21 cellular contexts compared by ENCODE assay signal in genomic region chr14:104249706-104250105, GRCh38.
DNase-seq lines count a peak whose midpoint lies in the region; ATAC-seq, FAIRE-seq and TF ChIP-seq lines count a peak whose summit lies in the region.
"Had no signal": no experiment of that assay in that cellular context is flagged by ENCODE, and none has a peak within 500 bp of the region (broad histone marks: within the 10 kb centered on the region; RNA-seq: fewer than 3 reads in every experiment).

No MANE protein-coding gene starts in this region.

- TF ChIP-seq CTCF in kidney (IDR thresholded peaks at IDR 0.05; ENCODE audit: borderline replicate concordance, extremely low read depth, insufficient read depth) = no peak

- POLR2A ChIA-PET in activated CD4-positive, alpha-beta memory T cell treated with anti-CD3 and anti-CD28 coated beads, Interleukin-2, amount 10 ng/mL, durations not matched to agents 7 days and 5 days (lab: Charles Lee) = no interaction called here
- POLR2A ChIA-PET in activated CD4-positive, alpha-beta memory T cell treated with anti-CD3 and anti-CD28 coated beads for 36 hours (lab: Charles Lee) = no interaction called here

- intact Hi-C loops in activated CD4-positive, alpha-beta memory T cell treated with anti-CD3 and anti-CD28 coated beads for 36 hours (cut with micrococcal nuclease) = no loop called here
- intact Hi-C loops in kidney (cut with DNase I) = no loop called here

- H3K27ac ChIP-seq in kidney (ENCODE audit: low read depth in 2 of 2, low read length in 2 of 2) = no peak overlapping the region
- H3K27ac ChIP-seq: 22Rv1 had no signal

- H3K9me3 ChIP-seq in kidney (ENCODE audit: control insufficient read depth in 1 of 2, low read length in 2 of 2) = peaks cover 0 to 9% of the 10 kb centered on the region in 2 donors

- H3K9me3 Mint-ChIP-seq in activated CD4-positive, alpha-beta memory T cell treated with anti-CD3 and anti-CD28 coated beads, Interleukin-2, amount 10 ng/mL, durations not matched to agents 7 days and 5 days = peaks cover 13% of the 10 kb centered on the region
- peaks cover 7% of the 10 kb centered on the region for H3K9me3 Mint-ChIP-seq in activated CD4-positive, alpha-beta memory T cell treated with anti-CD3 and anti-CD28 coated beads for 36 hours
- peaks cover 2% of the 10 kb centered on the region for H3K9me3 Mint-ChIP-seq in stimulated activated effector memory CD8-positive, alpha-beta T cell treated with anti-CD3 and anti-CD28 coated beads, Interleukin-12 subunit alpha, Interleukin-12 subunit beta, amount 100 ng/mL, for 72 hours

- H3K36me3 ChIP-seq in kidney (ENCODE audit: control insufficient read depth in 1 of 2, insufficient read depth in 2 of 2, low read length in 2 of 2) = no peaks in the 10 kb centered on the region

- no peaks in the 10 kb centered on the region for H3K36me3 Mint-ChIP-seq in activated CD4-positive, alpha-beta memory T cell treated with anti-CD3 and anti-CD28 coated beads, Interleukin-2, amount 10 ng/mL, durations not matched to agents 7 days and 5 days (ENCODE audit: low read depth)
- H3K36me3 Mint-ChIP-seq in activated CD4-positive, alpha-beta memory T cell treated with anti-CD3 and anti-CD28 coated beads for 36 hours = no peaks in the 10 kb centered on the region
- H3K36me3 Mint-ChIP-seq in stimulated activated effector memory CD8-positive, alpha-beta T cell treated with anti-CD3 and anti-CD28 coated beads, Interleukin-12 subunit alpha, Interleukin-12 subunit beta, amount 100 ng/mL, for 72 hours = no peaks in the 10 kb centered on the region

- peak; percentile 4 for DNase-seq in activated CD4-positive, alpha-beta memory T cell treated with anti-CD3 and anti-CD28 coated beads, Interleukin-2, amount 10 ng/mL, durations not matched to agents 7 days and 5 days
- DNase-seq in activated CD4-positive, alpha-beta memory T cell treated with anti-CD3 and anti-CD28 coated beads for 36 hours = no peak
- peak; percentile 25 for DNase-seq in D341Med (ENCODE audit: low spot score)
- DNase-seq in kidney = peak; percentile 47
- DNase-seq in stimulated activated effector memory CD8-positive, alpha-beta T cell treated with anti-CD3 and anti-CD28 coated beads, Interleukin-12 subunit alpha, Interleukin-12 subunit beta, amount 100 ng/mL, for 72 hours (ENCODE audit: low spot score in 2 of 2) = peak in 1 of 2 donors; percentile 37
- DNase-seq in dedifferentiated amniotic fluid mesenchymal stem cell (ENCODE audit: extremely low spot score) = no peak
- DNase-seq in T-helper 1 cell = no peak
- no peak for DNase-seq in NCI-H748 (lab: John Stamatoyannopoulos, UW; ENCODE audit: unreplicated experiment)
- DNase-seq: AML-193, COR-L47, IMR-90, Karpas-422, NCI-H1417 treated with DMSO at 0.1 percent for 48 hours, NCI-H187 treated with DMSO at 0.1 percent for 48 hours, NCI-H2227 treated with DMSO at 0.1 percent for 48 hours, NCI-H510A treated with DMSO at 0.1 percent for 48 hours, SHP77 treated with DMSO at 0.1 percent for 48 hours had no signal

- H3K4me3 ChIP-seq in kidney (ENCODE audit: low read length in 2 of 2) = no peak overlapping the region

- no peaks in the 10 kb centered on the region for H3K4me1 ChIP-seq in kidney (ENCODE audit: control insufficient read depth in 1 of 2, insufficient read depth in 1 of 2, low read depth in 1 of 2, low read length in 2 of 2)

- no peak for ATAC-seq in stimulated activated effector memory CD8-positive, alpha-beta T cell treated with anti-CD3 and anti-CD28 coated beads, Interleukin-12 subunit alpha, Interleukin-12 subunit beta, amount 100 ng/mL, for 72 hours
- ATAC-seq: HCT116 had no signal

- H3K27me3 Mint-ChIP-seq in activated CD4-positive, alpha-beta memory T cell treated with anti-CD3 and anti-CD28 coated beads, Interleukin-2, amount 10 ng/mL, durations not matched to agents 7 days and 5 days = peaks cover 4% of the 10 kb centered on the region
- no peaks in the 10 kb centered on the region for H3K27me3 Mint-ChIP-seq in activated CD4-positive, alpha-beta memory T cell treated with anti-CD3 and anti-CD28 coated beads for 36 hours

- no peaks in the 10 kb centered on the region for H3K4me1 Mint-ChIP-seq in activated CD4-positive, alpha-beta memory T cell treated with anti-CD3 and anti-CD28 coated beads, Interleukin-2, amount 10 ng/mL, durations not matched to agents 7 days and 5 days
- H3K4me1 Mint-ChIP-seq in activated CD4-positive, alpha-beta memory T cell treated with anti-CD3 and anti-CD28 coated beads for 36 hours (ENCODE audit: low read depth) = no peaks in the 10 kb centered on the region
- peaks cover 5% of the 10 kb centered on the region for H3K4me1 Mint-ChIP-seq in stimulated activated effector memory CD8-positive, alpha-beta T cell treated with anti-CD3 and anti-CD28 coated beads, Interleukin-12 subunit alpha, Interleukin-12 subunit beta, amount 100 ng/mL, for 72 hours

- CTCF ChIA-PET in activated CD4-positive, alpha-beta memory T cell treated with anti-CD3 and anti-CD28 coated beads, Interleukin-2, amount 10 ng/mL, durations not matched to agents 7 days and 5 days (lab: Charles Lee) = no interaction called here
- CTCF ChIA-PET in activated CD4-positive, alpha-beta memory T cell treated with anti-CD3 and anti-CD28 coated beads for 36 hours (lab: Charles Lee) = no interaction called here

- H3K27ac Mint-ChIP-seq in activated CD4-positive, alpha-beta memory T cell treated with anti-CD3 and anti-CD28 coated beads, Interleukin-2, amount 10 ng/mL, durations not matched to agents 7 days and 5 days = no peak overlapping the region
- no peak overlapping the region for H3K27ac Mint-ChIP-seq in activated CD4-positive, alpha-beta memory T cell treated with anti-CD3 and anti-CD28 coated beads for 36 hours
- peak overlapping the region; percentile 20 for H3K27ac Mint-ChIP-seq in stimulated activated effector memory CD8-positive, alpha-beta T cell treated with anti-CD3 and anti-CD28 coated beads, Interleukin-12 subunit alpha, Interleukin-12 subunit beta, amount 100 ng/mL, for 72 hours

- FAIRE-seq in kidney (lab: Jason Lieb, UNC) = no peak
- FAIRE-seq: G401.6, HTR-8/SVneo had no signal

- H3K4me3 Mint-ChIP-seq in activated CD4-positive, alpha-beta memory T cell treated with anti-CD3 and anti-CD28 coated beads, Interleukin-2, amount 10 ng/mL, durations not matched to agents 7 days and 5 days = no peak overlapping the region
- no peak overlapping the region for H3K4me3 Mint-ChIP-seq in activated CD4-positive, alpha-beta memory T cell treated with anti-CD3 and anti-CD28 coated beads for 36 hours
- no peak overlapping the region for H3K4me3 Mint-ChIP-seq in stimulated activated effector memory CD8-positive, alpha-beta T cell treated with anti-CD3 and anti-CD28 coated beads, Interleukin-12 subunit alpha, Interleukin-12 subunit beta, amount 100 ng/mL, for 72 hours

- H3K9ac ChIP-seq in kidney (ENCODE audit: low read length in 2 of 2) = no peak overlapping the region

Comparison
In these comparisons a context has a peak if more than half of its experiments do, and no peak if none do; other contexts are left out.
1. DNase-seq: peak in activated CD4-positive, alpha-beta memory T cell treated with anti-CD3 and anti-CD28 coated beads, Interleukin-2, amount 10 ng/mL, durations not matched to agents 7 days and 5 days (single experiment), D341Med (single experiment) and kidney (single experiment); none in activated CD4-positive, alpha-beta memory T cell treated with anti-CD3 and anti-CD28 coated beads for 36 hours (single experiment), dedifferentiated amniotic fluid mesenchymal stem cell (single experiment), T-helper 1 cell (0 of 5) and NCI-H748 (single experiment).